Comparison of ENCODE assay signal across 20 cellular contexts in the genomic region with DNA sequence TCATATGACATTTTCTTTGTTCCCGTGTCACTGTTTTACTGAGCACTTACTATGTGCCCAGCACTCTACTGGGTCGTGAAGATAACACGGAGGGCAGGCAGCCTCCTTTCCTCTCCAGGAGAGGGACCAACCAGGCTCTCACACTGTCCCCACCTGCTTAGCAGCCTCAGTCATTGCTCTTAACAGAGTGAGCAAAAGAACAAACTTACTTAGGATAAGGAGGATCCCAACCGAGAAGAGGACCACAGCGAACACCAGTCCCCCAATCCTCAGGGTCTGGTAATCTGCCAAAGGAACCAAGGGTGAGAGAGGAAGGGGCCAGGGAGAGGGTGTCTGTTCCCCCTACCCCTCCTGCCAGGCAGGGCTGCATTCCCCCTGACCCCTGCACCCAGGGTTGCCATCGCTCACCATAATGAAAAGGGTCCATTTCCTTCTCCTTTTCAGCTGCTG. TPM values are rescaled to one million over a fixed set of nuclear protein-coding genes. Genes with fewer than 3 reads are reported as not detected.
DNase-seq lines count a peak whose midpoint lies in the region; ATAC-seq and TF ChIP-seq lines count a peak whose summit lies in the region.
"Had no signal": no experiment of that assay in that cellular context is flagged by ENCODE, and none has a peak within 500 bp of the region (broad histone marks: within the 10 kb centered on the region; RNA-seq: fewer than 3 reads in every experiment).

No MANE protein-coding gene starts in this region.

- no peak for DNase-seq in stimulated activated naive CD8-positive, alpha-beta T cell treated with anti-CD3 and anti-CD28 coated beads, Interleukin-15, amount 100 ng/mL, for 72 hours
- no peak for DNase-seq in stimulated activated naive CD8-positive, alpha-beta T cell treated with anti-CD3 and anti-CD28 coated beads, Interleukin-15, Interleukin-2, amounts not matched to agents 100 U/mL and 50 U/mL, for 24 hours
- no peak for DNase-seq in left ventricle myocardium inferior
- DNase-seq in sciatic nerve (ENCODE audit: low spot score): peak; percentile 46
- DNase-seq in DMS53 treated with DMSO at 0.1 percent for 48 hours (lab: John Stamatoyannopoulos, UW; ENCODE audit: unreplicated experiment): no peak
- no peak for DNase-seq in SW480 (ENCODE audit: low spot score)
- DNase-seq in SHP77 treated with DMSO at 0.1 percent for 48 hours (lab: John Stamatoyannopoulos, UW): no peak
- no peak for DNase-seq in activated T-cell treated with anti-CD3 and anti-CD28 coated beads, Interleukin-2, amount 50 U/mL, for 24 hours
- DNase-seq: effector CD4-positive, alpha-beta T cell; IMR-90; kidney glomerular epithelial cell; NCI-H1436 treated with DMSO at 0.1 percent for 48 hours; NCI-H2171; NCI-H69 had no signal

- peaks cover 45% of the 10 kb centered on the region for H3K4me1 Mint-ChIP-seq in stimulated activated naive CD8-positive, alpha-beta T cell treated with anti-CD3 and anti-CD28 coated beads, Interleukin-15, amount 100 ng/mL, for 72 hours
- peaks cover 7% of the 10 kb centered on the region for H3K4me1 Mint-ChIP-seq in activated T-cell treated with anti-CD3 and anti-CD28 coated beads, Interleukin-2, amount 50 U/mL, for 24 hours (ENCODE audit: low read depth)

- peaks cover 7% of the 10 kb centered on the region for H3K27me3 ChIP-seq in left ventricle myocardium inferior (ENCODE audit: low read depth)
- H3K27me3 ChIP-seq: SJSA1 had no signal

- no peak overlapping the region for H3K4me3 ChIP-seq in left ventricle myocardium inferior
- H3K4me3 ChIP-seq: SJSA1 had no signal

- intact Hi-C loops in left ventricle myocardium inferior (cut with micrococcal nuclease) (loop anchor here (10.0 kb wide), 1 partner anchor 63 kb away; no protein-coding TSS in a partner anchor), sciatic nerve (cut with DNase I) (loop anchor here (10.0 kb wide), 1 partner anchor 63 kb away; no protein-coding TSS in a partner anchor)

- TF ChIP-seq CTCF in left ventricle myocardium inferior (IDR thresholded peaks at IDR 0.05; ENCODE audit: borderline replicate concordance): no peak

- ATAC-seq in stimulated activated naive CD8-positive, alpha-beta T cell treated with anti-CD3 and anti-CD28 coated beads, Interleukin-15, amount 100 ng/mL, for 72 hours: no peak
- ATAC-seq in stimulated activated naive CD8-positive, alpha-beta T cell treated with anti-CD3 and anti-CD28 coated beads, Interleukin-15, Interleukin-2, amounts not matched to agents 100 U/mL and 50 U/mL, for 24 hours: no peak
- peak; percentile 10 for ATAC-seq in sciatic nerve
- ATAC-seq: CD8-positive, alpha-beta T cell had no signal

- H3K4me3 Mint-ChIP-seq in stimulated activated naive CD8-positive, alpha-beta T cell treated with anti-CD3 and anti-CD28 coated beads, Interleukin-15, amount 100 ng/mL, for 72 hours: no peak overlapping the region
- no peak overlapping the region for H3K4me3 Mint-ChIP-seq in activated T-cell treated with anti-CD3 and anti-CD28 coated beads, Interleukin-2, amount 50 U/mL, for 24 hours
- H3K4me3 Mint-ChIP-seq: CD8-positive, alpha-beta T cell; central memory CD8-positive, alpha-beta T cell; stimulated activated naive CD8-positive, alpha-beta T cell treated with anti-CD3 and anti-CD28 coated beads, Interleukin-15, Interleukin-2, amounts not matched to agents 100 ng/mL and 50 ng/mL, for 24 hours had no signal

- peak overlapping the region; percentile 1 to 7 for H3K27ac Mint-ChIP-seq in stimulated activated naive CD8-positive, alpha-beta T cell treated with anti-CD3 and anti-CD28 coated beads, Interleukin-15, amount 100 ng/mL, for 72 hours
- H3K27ac Mint-ChIP-seq in activated T-cell treated with anti-CD3 and anti-CD28 coated beads, Interleukin-2, amount 50 U/mL, for 24 hours: no peak overlapping the region
- H3K27ac Mint-ChIP-seq: CD8-positive, alpha-beta T cell; stimulated activated naive CD8-positive, alpha-beta T cell treated with anti-CD3 and anti-CD28 coated beads, Interleukin-15, Interleukin-2, amounts not matched to agents 100 ng/mL and 50 ng/mL, for 24 hours had no signal

- H3K4me1 ChIP-seq in left ventricle myocardium inferior: peaks cover 24% of the 10 kb centered on the region
- H3K4me1 ChIP-seq: SJSA1 had no signal

- H3K27me3 Mint-ChIP-seq in stimulated activated naive CD8-positive, alpha-beta T cell treated with anti-CD3 and anti-CD28 coated beads, Interleukin-15, amount 100 ng/mL, for 72 hours: no peaks in the 10 kb centered on the region
- H3K27me3 Mint-ChIP-seq in activated T-cell treated with anti-CD3 and anti-CD28 coated beads, Interleukin-2, amount 50 U/mL, for 24 hours: no peaks in the 10 kb centered on the region
- H3K27me3 Mint-ChIP-seq: stimulated activated naive CD8-positive, alpha-beta T cell treated with anti-CD3 and anti-CD28 coated beads, Interleukin-15, Interleukin-2, amounts not matched to agents 100 ng/mL and 50 ng/mL, for 24 hours had no signal

- H3K9me3 ChIP-seq in left ventricle myocardium inferior (replicated peaks): no peaks in the 10 kb centered on the region
- H3K9me3 ChIP-seq: SJSA1 had no signal

- H3K9me3 Mint-ChIP-seq in stimulated activated naive CD8-positive, alpha-beta T cell treated with anti-CD3 and anti-CD28 coated beads, Interleukin-15, amount 100 ng/mL, for 72 hours: no peaks in the 10 kb centered on the region
- no peaks in the 10 kb centered on the region for H3K9me3 Mint-ChIP-seq in activated T-cell treated with anti-CD3 and anti-CD28 coated beads, Interleukin-2, amount 50 U/mL, for 24 hours
- H3K9me3 Mint-ChIP-seq: CD8-positive, alpha-beta T cell; central memory CD8-positive, alpha-beta T cell; stimulated activated naive CD8-positive, alpha-beta T cell treated with anti-CD3 and anti-CD28 coated beads, Interleukin-15, Interleukin-2, amounts not matched to agents 100 ng/mL and 50 ng/mL, for 24 hours had no signal

- H3K36me3 Mint-ChIP-seq in activated T-cell treated with anti-CD3 and anti-CD28 coated beads, Interleukin-2, amount 50 U/mL, for 24 hours (ENCODE audit: low read depth): no peaks in the 10 kb centered on the region
- H3K36me3 Mint-ChIP-seq: CD8-positive, alpha-beta T cell had no signal

- H3K36me3 ChIP-seq in left ventricle myocardium inferior: peaks cover 43% of the 10 kb centered on the region
- H3K36me3 ChIP-seq: SJSA1 had no signal

- H3K27ac ChIP-seq in left ventricle myocardium inferior (replicated peaks): peak overlapping the region; percentile 44
- H3K27ac ChIP-seq: SJSA1 had no signal

RNA-seq across cellular contexts. Expression of a gene that starts 17.1 kb away (rescaled TPM):
- total RNA-seq in left ventricle myocardium inferior: 1.3 TPM
- total RNA-seq in sciatic nerve: 6.6 TPM
- total RNA-seq: Daoy, IMR-90, MCF 10A, SJSA1 had no signal

RNA-seq across cellular contexts. Expression of a gene that starts 34.9 kb away (rescaled TPM):
- total RNA-seq in left ventricle myocardium inferior (30.2 TPM), sciatic nerve (141 TPM)
- total RNA-seq: CD8-positive, alpha-beta T cell; IMR-90; MCF 10A had no signal

RNA-seq across cellular contexts. Expression of a gene that starts 44.6 kb away (rescaled TPM):
- total RNA-seq in left ventricle myocardium inferior: 0.19 TPM
- total RNA-seq in sciatic nerve: 4.2 TPM
- total RNA-seq: Daoy, IMR-90, MCF 10A had no signal
